In genomic region chr6:150301871-150302800, GRCh38 we compare ENCODE assay signal across 9 cellular contexts.
A peak's percentile ranks its signal among the peaks of the same experiment; 100 is the strongest.
DNase-seq lines count a peak whose midpoint lies in the region; ATAC-seq, FAIRE-seq and TF ChIP-seq lines count a peak whose summit lies in the region.
"Had no signal": no experiment of that assay in that cellular context is flagged by ENCODE, and none has a peak within 500 bp of the region (broad histone marks: within the 10 kb centered on the region; RNA-seq: fewer than 3 reads in every experiment).

No MANE protein-coding gene starts in this region.

- no peaks in the 10 kb centered on the region for H3K36me3 ChIP-seq in WERI-Rb-1
- H3K36me3 ChIP-seq: upper lobe of left lung had no signal

- in situ Hi-C loops in astrocyte of the cerebellum (cut with HindIII; ENCODE audit: low sequenced_read_pairs): no loop called here

- peaks cover 4% of the 10 kb centered on the region for H3K9me3 Mint-ChIP-seq in activated CD4-positive, alpha-beta T cell treated with anti-CD3 and anti-CD28 coated beads, Interleukin-2, amount 10 ng/mL, durations not matched to agents 7 days and 5 days

- peak; percentile 94 for ATAC-seq in HG03103 (IDR thresholded peaks at IDR 0.05; ENCODE audit: low read depth, unreplicated experiment)

- H3K27me3 Mint-ChIP-seq in activated CD4-positive, alpha-beta T cell treated with anti-CD3 and anti-CD28 coated beads, Interleukin-2, amount 10 ng/mL, durations not matched to agents 7 days and 5 days: peaks cover 5% of the 10 kb centered on the region

- peaks cover 5% of the 10 kb centered on the region for H3K9me3 ChIP-seq in WERI-Rb-1 (ENCODE audit: severe bottlenecking)

- peak; percentile 22 for DNase-seq in activated CD4-positive, alpha-beta T cell treated with anti-CD3 and anti-CD28 coated beads for 48 hours
- no peak for DNase-seq in activated CD4-positive, alpha-beta T cell treated with anti-CD3 and anti-CD28 coated beads, Interleukin-2, amount 10 ng/mL, durations not matched to agents 7 days and 5 days
- peak; percentile 55 for DNase-seq in astrocyte of the cerebellum (ENCODE audit: low read depth)
- peak; percentile 70 for DNase-seq in retinal pigment epithelial cell (ENCODE audit: low read depth)
- no peak for DNase-seq in WERI-Rb-1
- DNase-seq in GM19239 (ENCODE audit: insufficient read length, low spot score): no peak
- no peak for DNase-seq in HUDEP-2 (lab: John Stamatoyannopoulos, UW; ENCODE audit: unreplicated experiment in 76 of 76)
- DNase-seq: upper lobe of left lung had no signal

- TF ChIP-seq CTCF in astrocyte of the cerebellum (IDR thresholded peaks at IDR 0.05; ENCODE audit: low read depth, low read length, missing control alignments): no peak
- TF ChIP-seq CTCF in retinal pigment epithelial cell (conservative IDR thresholded peaks at IDR 0.05; ENCODE audit: low read depth, low read length): no peak
- no peak for TF ChIP-seq CTCF in WERI-Rb-1 (IDR thresholded peaks at IDR 0.05; ENCODE audit: low read depth, low read length)

- no peak overlapping the region for H3K4me3 Mint-ChIP-seq in activated CD4-positive, alpha-beta T cell treated with anti-CD3 and anti-CD28 coated beads, Interleukin-2, amount 10 ng/mL, durations not matched to agents 7 days and 5 days

- no peaks in the 10 kb centered on the region for H3K27me3 ChIP-seq in WERI-Rb-1 (ENCODE audit: insufficient read depth, low read depth, severe bottlenecking)
- H3K27me3 ChIP-seq: upper lobe of left lung had no signal

- no peak overlapping the region for H3K27ac Mint-ChIP-seq in activated CD4-positive, alpha-beta T cell treated with anti-CD3 and anti-CD28 coated beads, Interleukin-2, amount 10 ng/mL, durations not matched to agents 7 days and 5 days

- no peaks in the 10 kb centered on the region for H3K36me3 Mint-ChIP-seq in activated CD4-positive, alpha-beta T cell treated with anti-CD3 and anti-CD28 coated beads, Interleukin-2, amount 10 ng/mL, durations not matched to agents 7 days and 5 days (ENCODE audit: low read depth)

- FAIRE-seq in GM19239 (lab: Jason Lieb, UNC): no peak

- CTCF ChIA-PET in activated CD4-positive, alpha-beta T cell treated with anti-CD3 and anti-CD28 coated beads, Interleukin-2, amount 10 ng/mL, durations not matched to agents 7 days and 5 days (lab: Charles Lee): interaction anchor here (0.6 to 2.3 kb wide), 3 partner anchors 9 to 1864 kb away, joined by 3 to 9 read pairs (median 4); no protein-coding TSS in a partner anchor

- POLR2A ChIA-PET in activated CD4-positive, alpha-beta T cell treated with anti-CD3 and anti-CD28 coated beads, Interleukin-2, amount 10 ng/mL, durations not matched to agents 7 days and 5 days (lab: Charles Lee): interaction anchor here (0.7 kb wide), 1 partner anchor 41 kb away, joined by 3 read pairs; no protein-coding TSS in a partner anchor

- peaks cover 10% of the 10 kb centered on the region for H3K4me1 Mint-ChIP-seq in activated CD4-positive, alpha-beta T cell treated with anti-CD3 and anti-CD28 coated beads, Interleukin-2, amount 10 ng/mL, durations not matched to agents 7 days and 5 days

- H3K4me3 ChIP-seq in astrocyte of the cerebellum (ENCODE audit: low read depth, low read length) (no peak overlapping the region), retinal pigment epithelial cell (ENCODE audit: low read length) (no peak overlapping the region), WERI-Rb-1 (ENCODE audit: low read depth, low read length) (no peak overlapping the region)
- H3K4me3 ChIP-seq: upper lobe of left lung had no signal

- no peak overlapping the region for H3K27ac ChIP-seq in WERI-Rb-1
- H3K27ac ChIP-seq: upper lobe of left lung had no signal

Comparison
In these comparisons a context has a peak if more than half of its experiments do, and no peak if none do; other contexts are left out.
1. DNase-seq: peak in activated CD4-positive, alpha-beta T cell treated with anti-CD3 and anti-CD28 coated beads for 48 hours (single experiment), astrocyte of the cerebellum (single experiment) and retinal pigment epithelial cell (single experiment); none in activated CD4-positive, alpha-beta T cell treated with anti-CD3 and anti-CD28 coated beads, Interleukin-2, amount 10 ng/mL, durations not matched to agents 7 days and 5 days (single experiment), WERI-Rb-1 (single experiment), GM19239 (single experiment) and HUDEP-2 (0 of 76).